Comparison of ENCODE assay signal across 1 cellular context in the genomic region with DNA sequence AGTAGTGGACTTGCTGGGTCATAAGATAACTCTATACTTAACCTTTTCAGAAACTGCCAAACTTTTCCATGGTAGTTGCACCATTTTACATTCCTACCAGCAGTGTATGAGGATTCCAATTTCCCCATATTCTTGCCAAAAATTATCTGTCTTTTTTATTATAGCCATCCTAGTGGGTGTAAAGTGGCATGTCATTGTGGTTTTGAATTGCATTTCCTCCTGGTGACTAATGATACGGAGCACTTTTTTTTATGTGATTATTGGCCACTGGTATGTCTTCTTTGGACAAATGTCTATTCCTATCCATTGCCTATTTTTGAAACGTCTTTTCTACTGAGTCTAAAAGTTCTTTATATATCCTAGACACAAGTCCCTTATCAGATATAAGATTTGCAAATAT.
A peak's percentile ranks its signal among the peaks of the same experiment; 100 is the strongest.
TF ChIP-seq lines count a peak whose summit lies in the region.

No MANE protein-coding gene starts in this region.

TF ChIP-seq in SK-N-SH, 30 proteins besides CTCF, POLR2A, EP300 and RAD21 (continued from another document):
- TF ChIP-seq USF2 (IDR thresholded peaks at IDR 0.05; ENCODE audit: borderline replicate concordance, low read depth, low read length): no peak
- TF ChIP-seq NFIC (IDR thresholded peaks at IDR 0.05; ENCODE audit: borderline replicate concordance): peak; percentile 64
- peak; percentile 73 for TF ChIP-seq JUND (IDR thresholded peaks at IDR 0.05)
